ENCODE assay signal across 8 cellular contexts in the genomic region with DNA sequence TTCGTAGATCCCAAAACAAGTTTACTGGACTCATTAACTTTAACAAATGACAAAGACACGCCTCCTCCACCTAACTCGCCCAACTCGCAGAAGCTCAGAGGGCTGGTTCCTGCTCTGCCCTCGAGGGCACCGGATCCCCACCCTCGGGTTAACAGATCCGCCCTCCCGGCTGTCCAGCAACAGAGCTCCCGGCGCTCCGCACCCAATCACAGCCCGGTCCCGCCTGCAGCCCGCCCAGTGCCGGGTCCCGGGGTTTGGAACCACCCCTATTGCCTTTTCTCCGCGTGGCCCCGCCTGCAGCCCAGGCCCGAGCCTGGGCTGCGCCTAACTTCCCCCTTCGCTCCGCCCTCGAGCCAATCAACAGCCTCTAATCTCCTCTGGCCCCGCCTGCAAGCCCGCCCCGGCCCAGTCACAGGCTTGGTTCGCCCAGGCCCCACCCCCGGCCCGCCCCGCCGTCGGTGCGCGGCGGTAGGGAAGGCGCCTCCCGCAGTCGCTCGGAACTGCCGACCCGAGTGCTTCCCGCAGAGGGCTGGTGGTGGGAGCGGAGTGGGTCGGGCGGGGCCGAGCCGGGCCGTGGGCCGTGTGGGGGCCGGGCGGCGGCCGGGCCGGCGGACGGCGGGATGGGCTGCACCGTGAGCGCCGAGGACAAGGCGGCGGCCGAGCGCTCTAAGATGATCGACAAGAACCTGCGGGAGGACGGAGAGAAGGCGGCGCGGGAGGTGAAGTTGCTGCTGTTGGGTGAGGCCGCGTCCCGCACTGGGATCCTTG. TPM values are rescaled to one million over a fixed set of nuclear protein-coding genes. Genes with fewer than 3 reads are reported as not detected.
DNase-seq lines count a peak whose midpoint lies in the region; ATAC-seq and TF ChIP-seq lines count a peak whose summit lies in the region.

A gene (plus strand): TSS at position 489 of the 768 bp plus-strand sequence. CDS start 132 bp downstream, at position 621.

- H3K36me3 ChIP-seq in spleen: peaks cover 0 to 26% (median 11%) of the 10 kb centered on the region in 6 donors

- H3K4me3 ChIP-seq in spleen: peak within 1 kb of the TSS; percentile 87 to 98 (median 92)

- 0 to 2% (median 1%) methylated on average over 37 to 75 of the region's 75 CpGs for WGBS in spleen, 5 donors

- intact Hi-C loops in spleen (cut with DNase I; ENCODE audit: low total_unique reads): loop anchor here (10.0 kb wide), 1 partner anchor 89 kb away; a partner anchor contains a TSS

- peak in 2 of 3 donors; percentile 91 to 97 for TF ChIP-seq POLR2A in spleen (IDR thresholded peaks at IDR 0.05)

- no peaks in the 10 kb centered on the region for H3K27me3 ChIP-seq in spleen (replicated peaks in 1 of 7)

- no peaks in the 10 kb centered on the region for H3K9me3 ChIP-seq in spleen

- DNase-seq in AG08396 (ENCODE audit: low spot score) (peak; percentile 98), NCI-H345 treated with DMSO at 0.1 percent for 48 hours (lab: John Stamatoyannopoulos, UW; ENCODE audit: unreplicated experiment) (peak; percentile 85), inferior parietal cortex (ENCODE audit: extremely low spot score) (peak; percentile 96), spleen (peak; percentile 100)
- DNase-seq in activated CD4-positive, CD25-positive, alpha-beta regulatory T cell (lab: John Stamatoyannopoulos, UW): peak; percentile 97 to 99 (median 98)
- peak; percentile 99 for DNase-seq in central memory CD4-positive, alpha-beta T cell

- H3K4me1 ChIP-seq in spleen: peaks cover 31 to 64% (median 47%) of the 10 kb centered on the region in 6 donors

- peak within 1 kb of the TSS; percentile 94 to 99 (median 96) for H3K27ac ChIP-seq in spleen

- ATAC-seq in GM19023 (IDR thresholded peaks at IDR 0.05; ENCODE audit: unreplicated experiment): peak; percentile 95
- peak; percentile 93 for ATAC-seq in HG03280 (IDR thresholded peaks at IDR 0.05; ENCODE audit: unreplicated experiment)

- TF ChIP-seq CTCF in spleen (IDR thresholded peaks at IDR 0.05 in 8 of 11, conservative IDR thresholded peaks at IDR 0.05 in 3 of 11): peak in 3 of 11 experiments; percentile 37 to 61 (median 43)

RNA-seq across cellular contexts. Expression of the gene that starts here (rescaled TPM):
- 100 to 1,000 TPM; 276 to 466 (median 385) TPM for total RNA-seq in spleen
- polyA plus RNA-seq in spleen: 100 to 1,000 TPM; 147 to 232 (median 170) TPM

Comparison
In these comparisons a context has a peak if more than half of its experiments do, and no peak if none do; other contexts are left out.
1. Peak in every context shown above with its lines: DNase-seq, ATAC-seq, H3K4me3 ChIP-seq and H3K27ac ChIP-seq.